ENCODE assay signal across 24 cellular contexts in genomic region chr2:154551649-154552048, GRCh38.
"Had no signal": no experiment of that assay in that cellular context is flagged by ENCODE, and none has a peak within 500 bp of the region (broad histone marks: within the 10 kb centered on the region; RNA-seq: fewer than 3 reads in every experiment).

No MANE protein-coding gene starts in this region.

- H3K27me3 Mint-ChIP-seq: IgD-negative memory B cell had no signal

- H3K27me3 ChIP-seq: Peyer's patch, SJCRH30 had no signal

- H3K9ac ChIP-seq: KMS-11 had no signal

- H3K4me3 Mint-ChIP-seq: IgD-negative memory B cell had no signal

- H3K4me2 ChIP-seq: KMS-11, PC-9 had no signal

- DNase-seq: Kasumi-1, MM.1S, NCI-H1092 treated with DMSO at 0.1 percent for 48 hours, NCI-H1436, NCI-H187, NCI-H2029, NCI-H2171 treated with DMSO at 0.1 percent for 48 hours, NCI-H345, NCI-H446 treated with DMSO at 0.1 percent for 48 hours, NCI-H510A treated with DMSO at 0.1 percent for 48 hours, NCI-H526 treated with DMSO at 0.1 percent for 48 hours, NCI-H774, PC-9, Peyer's patch, SHP77 treated with DMSO at 0.1 percent for 48 hours, SJCRH30, T-helper 1 cell had no signal

- H3K4me1 Mint-ChIP-seq: IgD-negative memory B cell had no signal

- H3K4me3 ChIP-seq: K562, PC-9, Peyer's patch, SJCRH30 had no signal

- FAIRE-seq: HTR-8/SVneo, K562 had no signal

- H3K36me3 ChIP-seq: Peyer's patch, SJCRH30 had no signal

- H3K27ac ChIP-seq: HL-60, KMS-11, PC-9, Peyer's patch, SJCRH30 had no signal

- H3K9me3 ChIP-seq: Peyer's patch, SJCRH30 had no signal

- H3K4me1 ChIP-seq: Peyer's patch, SJCRH30 had no signal

- H2AFZ ChIP-seq: PC-9 had no signal

- ATAC-seq: K562, Right ventricle myocardium inferior, SK-N-SH treated with all-trans-retinoic acid at 6 μM for 48 hours had no signal

- H3K36me3 Mint-ChIP-seq: IgD-negative memory B cell had no signal

- H3K27ac Mint-ChIP-seq: IgD-negative memory B cell had no signal
